Comparison of ENCODE assay signal across 29 cellular contexts in the genomic region with DNA sequence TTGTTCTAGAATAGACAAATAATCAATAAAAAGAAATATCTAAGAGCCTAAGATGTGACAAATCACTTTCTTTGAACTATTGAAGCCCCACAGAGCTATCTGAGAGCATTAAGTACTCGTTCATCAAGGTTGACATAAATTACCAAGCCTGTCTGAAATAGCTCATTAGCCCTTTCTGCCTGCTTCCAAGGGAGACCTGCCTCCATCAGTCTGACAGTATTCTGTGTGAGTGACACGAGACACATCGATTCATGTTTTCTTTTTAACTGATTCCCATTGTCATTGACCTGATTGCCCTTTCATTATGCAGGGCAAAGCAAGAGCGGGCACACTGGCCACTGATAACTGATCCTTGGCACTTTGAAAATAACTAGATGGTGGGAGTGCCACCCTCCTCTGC.
"Had no signal": no experiment of that assay in that cellular context is flagged by ENCODE, and none has a peak within 500 bp of the region (broad histone marks: within the 10 kb centered on the region; RNA-seq: fewer than 3 reads in every experiment).

No MANE protein-coding gene starts in this region.

- H3K9me3 ChIP-seq: testis, thoracic aorta, thyroid gland, tibial artery, transverse colon, upper lobe of right lung, uterus, vagina had no signal

- H3K27me3 ChIP-seq: stomach, suprapubic skin, testis, thyroid gland, tibial artery, tibial nerve, transverse colon, upper lobe of left lung, upper lobe of right lung, uterus, vagina had no signal

- H3K4me1 Mint-ChIP-seq: stimulated activated effector memory CD8-positive, alpha-beta T cell treated with anti-CD3 and anti-CD28 coated beads, Interleukin-12 subunit alpha, Interleukin-12 subunit beta, amount 100 ng/mL, for 72 hours; stimulated activated memory B cell treated with anti-CD40 and anti-IgM and Interleukin-4, amounts not matched to agents 10 μg/mL and 1 μg/mL and 100 μg/mL, for 72 hours; stimulated activated naive B cell treated with anti-CD40 and anti-IgM and Interleukin-4, amounts not matched to agents 10 μg/mL and 1 μg/mL and 100 μg/mL, for 72 hours; stimulated activated naive CD8-positive, alpha-beta T cell treated with anti-CD3 and anti-CD28 coated beads, Interleukin-15, amount 100 ng/mL, for 72 hours had no signal

- H3K36me3 Mint-ChIP-seq: stimulated activated effector memory CD8-positive, alpha-beta T cell treated with anti-CD3 and anti-CD28 coated beads, Interleukin-12 subunit alpha, Interleukin-12 subunit beta, amount 100 ng/mL, for 72 hours; stimulated activated memory B cell treated with anti-CD40 and anti-IgM and Interleukin-4, amounts not matched to agents 10 μg/mL and 1 μg/mL and 100 μg/mL, for 72 hours; stimulated activated naive B cell treated with anti-CD40 and anti-IgM and Interleukin-4, amounts not matched to agents 10 μg/mL and 1 μg/mL and 100 μg/mL, for 72 hours; type B pancreatic cell had no signal

- ATAC-seq: stimulated activated effector memory CD8-positive, alpha-beta T cell treated with anti-CD3 and anti-CD28 coated beads, Interleukin-12 subunit alpha, Interleukin-12 subunit beta, amount 100 ng/mL, for 72 hours; stimulated activated memory B cell treated with anti-CD40 and anti-IgM and Interleukin-4, amounts not matched to agents 10 μg/mL and 1 μg/mL and 100 μg/mL, for 72 hours; stimulated activated naive B cell treated with anti-CD40 and anti-IgM and Interleukin-4, amounts not matched to agents 10 μg/mL and 1 μg/mL and 100 μg/mL, for 72 hours; stimulated activated naive CD8-positive, alpha-beta T cell treated with anti-CD3 and anti-CD28 coated beads, Interleukin-15, amount 100 ng/mL, for 72 hours; stimulated activated naive CD8-positive, alpha-beta T cell treated with anti-CD3 and anti-CD28 coated beads, Interleukin-15, Interleukin-2, amounts not matched to agents 100 U/mL and 50 U/mL, for 24 hours; upper lobe of right lung had no signal

- H3K4me3 ChIP-seq: stomach, suprapubic skin, testis, thoracic aorta, thyroid gland, tibial artery, tibial nerve, transverse colon, upper lobe of left lung, upper lobe of right lung, uterus, vagina had no signal

- H3K9me3 Mint-ChIP-seq: type B pancreatic cell had no signal

- DNase-seq: stimulated activated CD4-positive, alpha-beta T cell treated with anti-CD3 and anti-CD28 coated beads, Interleukin-2, amount 100 ng/mL, for 48 hours; stimulated activated CD4-positive, alpha-beta T cell treated with anti-CD3 and anti-CD28 coated beads, Interleukin-4, amount 100 ng/mL, for 1 hour; stimulated activated CD4-positive, alpha-beta T cell treated with anti-CD3 and anti-CD28 coated beads, Interleukin-4, amount 100 ng/mL, for 24 hours; stimulated activated CD4-positive, alpha-beta T cell treated with anti-CD3 and anti-CD28 coated beads, Interleukin-4, amount 100 ng/mL, for 4 hours; stimulated activated CD8-positive, alpha-beta memory T cell treated with anti-CD3 and anti-CD28 coated beads, Interleukin-4, amount 100 ng/mL, for 48 hours; stimulated activated naive B cell treated with anti-CD40 and anti-IgM and Interleukin-4, amounts not matched to agents 10 μg/mL and 1 μg/mL and 100 μg/mL, for 72 hours; stimulated activated naive CD4-positive, alpha-beta T cell; stimulated activated naive CD4-positive, alpha-beta T cell treated with Interleukin-2 at 50 U/mL for 16 hours; stimulated activated naive CD8-positive, alpha-beta T cell treated with anti-CD3 and anti-CD28 coated beads, Interleukin-15, amount 100 ng/mL, for 72 hours; stimulated activated naive CD8-positive, alpha-beta T cell treated with anti-CD3 and anti-CD28 coated beads, Interleukin-15, Interleukin-2, amounts not matched to agents 100 U/mL and 50 U/mL, for 24 hours; stomach; substantia nigra; testis; thyroid gland; tibial artery; transverse colon; trophoblast cell; upper lobe of left lung; upper lobe of right lung; uterus had no signal

- FAIRE-seq: urothelium cell line had no signal

- H3K36me3 ChIP-seq: stomach, suprapubic skin, thoracic aorta, thyroid gland, tibial artery, tibial nerve, transverse colon, upper lobe of left lung, upper lobe of right lung, uterus, vagina had no signal

- H3K4me1 ChIP-seq: stomach, suprapubic skin, testis, thyroid gland, tibial artery, tibial nerve, transverse colon, upper lobe of left lung, upper lobe of right lung, uterus, vagina had no signal

- H3K4me3 Mint-ChIP-seq: stimulated activated effector memory CD8-positive, alpha-beta T cell treated with anti-CD3 and anti-CD28 coated beads, Interleukin-12 subunit alpha, Interleukin-12 subunit beta, amount 100 ng/mL, for 72 hours; stimulated activated memory B cell treated with anti-CD40 and anti-IgM and Interleukin-4, amounts not matched to agents 10 μg/mL and 1 μg/mL and 100 μg/mL, for 72 hours; stimulated activated naive B cell treated with anti-CD40 and anti-IgM and Interleukin-4, amounts not matched to agents 10 μg/mL and 1 μg/mL and 100 μg/mL, for 72 hours; stimulated activated naive CD8-positive, alpha-beta T cell treated with anti-CD3 and anti-CD28 coated beads, Interleukin-15, amount 100 ng/mL, for 72 hours; stimulated activated naive CD8-positive, alpha-beta T cell treated with anti-CD3 and anti-CD28 coated beads, Interleukin-15, Interleukin-2, amounts not matched to agents 100 ng/mL and 50 ng/mL, for 24 hours; type B pancreatic cell had no signal

- H3K27ac ChIP-seq: stomach, suprapubic skin, testis, thoracic aorta, thyroid gland, tibial artery, tibial nerve, transverse colon, upper lobe of left lung, upper lobe of right lung, uterus, vagina had no signal

- H3K27me3 Mint-ChIP-seq: stimulated activated memory B cell treated with anti-CD40 and anti-IgM and Interleukin-4, amounts not matched to agents 10 μg/mL and 1 μg/mL and 100 μg/mL, for 72 hours; stimulated activated naive B cell treated with anti-CD40 and anti-IgM and Interleukin-4, amounts not matched to agents 10 μg/mL and 1 μg/mL and 100 μg/mL, for 72 hours; stimulated activated naive CD8-positive, alpha-beta T cell treated with anti-CD3 and anti-CD28 coated beads, Interleukin-15, amount 100 ng/mL, for 72 hours; stimulated activated naive CD8-positive, alpha-beta T cell treated with anti-CD3 and anti-CD28 coated beads, Interleukin-15, Interleukin-2, amounts not matched to agents 100 ng/mL and 50 ng/mL, for 24 hours; type B pancreatic cell had no signal

- H3K27ac Mint-ChIP-seq: stimulated activated effector memory CD8-positive, alpha-beta T cell treated with anti-CD3 and anti-CD28 coated beads, Interleukin-12 subunit alpha, Interleukin-12 subunit beta, amount 100 ng/mL, for 72 hours; stimulated activated memory B cell treated with anti-CD40 and anti-IgM and Interleukin-4, amounts not matched to agents 10 μg/mL and 1 μg/mL and 100 μg/mL, for 72 hours; stimulated activated naive B cell treated with anti-CD40 and anti-IgM and Interleukin-4, amounts not matched to agents 10 μg/mL and 1 μg/mL and 100 μg/mL, for 72 hours; stimulated activated naive CD8-positive, alpha-beta T cell treated with anti-CD3 and anti-CD28 coated beads, Interleukin-15, amount 100 ng/mL, for 72 hours; stimulated activated naive CD8-positive, alpha-beta T cell treated with anti-CD3 and anti-CD28 coated beads, Interleukin-15, Interleukin-2, amounts not matched to agents 100 ng/mL and 50 ng/mL, for 24 hours; type B pancreatic cell had no signal
